20 cellular contexts compared by ENCODE assay signal in genomic region chr9:36034911-36035490, GRCh38. TPM values are rescaled to one million over a fixed set of nuclear protein-coding genes. Genes with fewer than 3 reads are reported as not detected.
DNase-seq lines count a peak whose midpoint lies in the region; ATAC-seq and TF ChIP-seq lines count a peak whose summit lies in the region.
"Had no signal": no experiment of that assay in that cellular context is flagged by ENCODE, and none has a peak within 500 bp of the region (broad histone marks: within the 10 kb centered on the region; RNA-seq: fewer than 3 reads in every experiment).

No MANE protein-coding gene starts in this region.

- H4K91ac ChIP-seq in H9 (ENCODE audit: insufficient read length, low read depth, low read length): no peak overlapping the region

- H3K27me3 ChIP-seq in hepatocyte (peaks cover 7% of the 10 kb centered on the region), H9 (ENCODE audit: insufficient read depth, low read length) (no peaks in the 10 kb centered on the region)
- H3K27me3 ChIP-seq: BE2C had no signal

- no peak overlapping the region for H3K14ac ChIP-seq in H9 (ENCODE audit: insufficient read depth, low read length)

- no peak overlapping the region for H2BK12ac ChIP-seq in H9 (ENCODE audit: insufficient read length, low read depth, low read length)

- no peak overlapping the region for H4K5ac ChIP-seq in H9 (ENCODE audit: insufficient read length, low read depth, low read length)

- no peaks in the 10 kb centered on the region for H3K79me1 ChIP-seq in H9 (ENCODE audit: insufficient read depth, low read depth, low read length, poor library complexity, severe bottlenecking)

- no peak overlapping the region for H3K4ac ChIP-seq in H9 (ENCODE audit: low read depth, low read length)

- no peaks in the 10 kb centered on the region for H3K27me3 Mint-ChIP-seq in T-cell
- peaks cover 3% of the 10 kb centered on the region for H3K27me3 Mint-ChIP-seq in nephron (ENCODE audit: low read depth)
- peaks cover 9% of the 10 kb centered on the region for H3K27me3 Mint-ChIP-seq in H9 (ENCODE audit: low read depth)

- H3K27ac ChIP-seq in hepatocyte: no peak overlapping the region
- no peak overlapping the region for H3K27ac ChIP-seq in H9 (ENCODE audit: insufficient read length, low read depth, low read length)
- H3K27ac ChIP-seq: HL-60 had no signal

- H2BK15ac ChIP-seq in H9 (ENCODE audit: low read depth, low read length): no peak overlapping the region

- H3K23me2 ChIP-seq in H9 (ENCODE audit: insufficient read length, low read depth, low read length, poor library complexity, severe bottlenecking): peaks cover 3% of the 10 kb centered on the region

- H3K79me2 ChIP-seq in hepatocyte (peaks cover 19% of the 10 kb centered on the region), H9 (ENCODE audit: insufficient read depth, low read length) (peaks cover 3% of the 10 kb centered on the region; the same call in 1 of the 2 replicates)

- no peak overlapping the region for H2BK20ac ChIP-seq in H9 (ENCODE audit: low read depth, low read length, poor library complexity, severe bottlenecking)

- no peak overlapping the region for H3K9ac ChIP-seq in H9 (ENCODE audit: extremely low read depth, insufficient read length, low read length)

- H3K4me3 Mint-ChIP-seq in T-cell (peak overlapping the region; percentile 31 to 87 (median 54)), nephron (peak overlapping the region; percentile 65 to 84 (median 72)), H9 (no peak overlapping the region)

- DNase-seq in AG04449 (ENCODE audit: low read depth, low spot score): peak; percentile 88
- DNase-seq in AG09309 (ENCODE audit: low read depth): peak; percentile 75
- DNase-seq in T-cell: no peak
- DNase-seq in hepatocyte (ENCODE audit: low spot score): no peak
- DNase-seq in H9: no peak
- no peak for DNase-seq in NCI-H1436 treated with DMSO at 0.1 percent for 48 hours (lab: John Stamatoyannopoulos, UW)
- DNase-seq: BE2C; CD8-positive, alpha-beta memory T cell; DND-41; GDM1; MV-4-11; NCI-H1417 treated with DMSO at 0.1 percent for 48 hours; NCI-H2029 treated with DMSO at 0.1 percent for 48 hours; NCI-H2171 treated with DMSO at 0.1 percent for 48 hours; NCI-H446 treated with DMSO at 0.1 percent for 48 hours; RPMI8226 had no signal

- no peaks in the 10 kb centered on the region for H4K20me1 ChIP-seq in hepatocyte (ENCODE audit: insufficient read depth, poor library complexity, severe bottlenecking)
- peaks cover 2% of the 10 kb centered on the region for H4K20me1 ChIP-seq in H9 (ENCODE audit: control insufficient read depth, insufficient read depth, insufficient read length)

- H3K4me2 ChIP-seq in hepatocyte (no peak overlapping the region), H9 (ENCODE audit: insufficient read depth, insufficient read length, low read length) (no peak overlapping the region)
- H3K4me2 ChIP-seq: GM23338 had no signal

- no peak overlapping the region for H3K23ac ChIP-seq in H9 (ENCODE audit: insufficient read length, low read depth, low read length)

- H3K27ac Mint-ChIP-seq in T-cell: no peak overlapping the region
- no peak overlapping the region for H3K27ac Mint-ChIP-seq in nephron
- H3K27ac Mint-ChIP-seq in H9: no peak overlapping the region
- H3K27ac Mint-ChIP-seq: GM23338 had no signal

- H3K4me1 ChIP-seq in hepatocyte (ENCODE audit: insufficient read depth) (no peaks in the 10 kb centered on the region), H9 (ENCODE audit: insufficient read depth, low read length) (no peaks in the 10 kb centered on the region)
- H3K4me1 ChIP-seq: BE2C had no signal

- H3K4me1 Mint-ChIP-seq in T-cell: peaks cover 27 to 29% (median 28%) of the 10 kb centered on the region in 3 donors
- peaks cover 33% of the 10 kb centered on the region for H3K4me1 Mint-ChIP-seq in nephron
- H3K4me1 Mint-ChIP-seq in H9: peaks cover 12 to 19% of the 10 kb centered on the region in 2 experiments

- H3K36me3 Mint-ChIP-seq in T-cell (no peaks in the 10 kb centered on the region), nephron (ENCODE audit: low read depth) (no peaks in the 10 kb centered on the region), H9 (ENCODE audit: insufficient read depth in 1 of 3, low read depth in 3 of 3) (no peaks in the 10 kb centered on the region)

- H3K56ac ChIP-seq in H9 (ENCODE audit: insufficient read length, low read depth, low read length): no peak overlapping the region

- no peaks in the 10 kb centered on the region for H3K9me2 ChIP-seq in hepatocyte (replicated peaks; ENCODE audit: insufficient read depth)

- H3K18ac ChIP-seq in H9 (ENCODE audit: insufficient read length, low read depth, low read length): no peak overlapping the region

- 93% methylated on average over 6 of the region's 6 CpGs for WGBS in hepatocyte (ENCODE audit: low lambda C conversion rate, missing lambda C conversion rate)
- no CpG with 5 or more reads among the region's 6 CpGs for WGBS in H9 (ENCODE audit: extremely low coverage, insufficient read length, low lambda C conversion rate)

- no peak for TF ChIP-seq CTCF in AG04449 (IDR thresholded peaks at IDR 0.05; ENCODE audit: insufficient read depth, low read length, missing control alignments)
- TF ChIP-seq CTCF in AG09309 (IDR thresholded peaks at IDR 0.05; ENCODE audit: control insufficient read depth, insufficient read depth, low read depth, low read length, missing control alignments): no peak
- no peak for TF ChIP-seq CTCF in nephron (IDR thresholded peaks at IDR 0.05; ENCODE audit: unreplicated experiment in 3 of 3)
- no peak for TF ChIP-seq CTCF in hepatocyte (IDR thresholded peaks at IDR 0.05; ENCODE audit: poor library complexity)
- no peak for TF ChIP-seq CTCF in H9 (conservative IDR thresholded peaks at IDR 0.05)

- H3K4me3 ChIP-seq in AG04449 (ENCODE audit: low read depth, low read length): no peak overlapping the region
- no peak overlapping the region for H3K4me3 ChIP-seq in AG09309 (ENCODE audit: control insufficient read depth, low read depth, low read length)
- no peak overlapping the region for H3K4me3 ChIP-seq in hepatocyte
- H3K4me3 ChIP-seq: K562 had no signal

- no peak overlapping the region for H4K8ac ChIP-seq in H9 (replicated peaks; ENCODE audit: insufficient read length, low read depth, low read length)

- H3K36me3 ChIP-seq in hepatocyte (replicated peaks; ENCODE audit: insufficient read depth, low read depth): no peaks in the 10 kb centered on the region

- H3K9me3 ChIP-seq in hepatocyte (ENCODE audit: low read depth) (no peaks in the 10 kb centered on the region), H9 (ENCODE audit: control insufficient read depth, low read depth, low read length) (no peaks in the 10 kb centered on the region)
- H3K9me3 ChIP-seq: BE2C had no signal

- H3T11ph ChIP-seq in H9 (ENCODE audit: low read length): no peak overlapping the region

- H2AFZ ChIP-seq in hepatocyte (no peak overlapping the region), H9 (ENCODE audit: low read length) (no peak overlapping the region)

- POLR2A ChIA-PET in AG04449 (lab: Yijun Ruan, JAX): interaction anchor here (0.6 to 1.3 kb wide), 3 partner anchors 75 to 307 kb away, joined by 3 to 7 read pairs (median 6); no protein-coding TSS in a partner anchor
- POLR2A ChIA-PET in T-cell (lab: Charles Lee): no interaction called here

- H2AK5ac ChIP-seq in H9 (ENCODE audit: insufficient read length, low read length): no peak overlapping the region

- CTCF ChIA-PET in AG04449 (lab: Yijun Ruan, JAX): interaction anchor here (0.8 to 6.7 kb wide), 6 partner anchors 13 to 90 kb away, joined by 3 to 38 read pairs (median 8); no protein-coding TSS in a partner anchor
- CTCF ChIA-PET in T-cell (lab: Charles Lee): interaction anchor here (0.6 to 1.2 kb wide), 3 partner anchors 12 to 131 kb away, joined by 3 to 4 read pairs (median 3); no protein-coding TSS in a partner anchor

- no peak overlapping the region for H2BK5ac ChIP-seq in H9 (ENCODE audit: insufficient read length, low read length)

- H3K9me3 Mint-ChIP-seq in T-cell (no peaks in the 10 kb centered on the region), nephron (no peaks in the 10 kb centered on the region), H9 (no peaks in the 10 kb centered on the region)
- H3K9me3 Mint-ChIP-seq: CD8-positive, alpha-beta memory T cell; GM23338 had no signal

- no peak for ATAC-seq in T-cell (replicated peaks in 1 of 4)
- ATAC-seq: GM23338, K562 had no signal

- no peak overlapping the region for H2BK120ac ChIP-seq in H9 (ENCODE audit: low read depth, low read length, poor library complexity, severe bottlenecking)

RNA-seq across cellular contexts. Expression of gene RECK, which starts 1.7 kb away (rescaled TPM):
- total RNA-seq in T-cell (10 to 100 TPM in 2 of 5 donors, 1 to 10 TPM in 3; 8.9 to 11.4 (median 9.9) TPM), hepatocyte (11.2 and 15.3 TPM in 2 replicates), H9 (2021) (9.5 and 10.3 TPM in 2 replicates)
- polyA plus RNA-seq in hepatocyte: 13.5 and 13.7 TPM in 2 replicates

Comparison
In these comparisons a context has a peak if more than half of its experiments do, and no peak if none do; other contexts are left out.
1. DNase-seq: peak in AG04449 (single experiment) and AG09309 (single experiment); none in T-cell (0 of 34), hepatocyte (single experiment), H9 (single experiment) and NCI-H1436 treated with DMSO at 0.1 percent for 48 hours (single experiment).
2. H3K4me3 Mint-ChIP-seq: peak in T-cell (3 of 3) and nephron (3 of 3); none in H9 (0 of 2).